ENCODE assay signal across 8 cellular contexts in genomic region chr14:60249321-60250251, GRCh38. TPM values are rescaled to one million over a fixed set of nuclear protein-coding genes. Genes with fewer than 3 reads are reported as not detected.
DNase-seq lines count a peak whose midpoint lies in the region; ATAC-seq and TF ChIP-seq lines count a peak whose summit lies in the region.

No MANE protein-coding gene starts in this region.

- no peaks in the 10 kb centered on the region for H3K27me3 Mint-ChIP-seq in activated CD4-positive, alpha-beta memory T cell treated with anti-CD3 and anti-CD28 coated beads, Interleukin-2, amount 10 ng/mL, durations not matched to agents 7 days and 5 days

- H3K4me1 Mint-ChIP-seq in activated CD4-positive, alpha-beta memory T cell treated with anti-CD3 and anti-CD28 coated beads, Interleukin-2, amount 10 ng/mL, durations not matched to agents 7 days and 5 days: peaks cover 48% of the 10 kb centered on the region

- H3K27ac ChIP-seq in lung (ENCODE audit: low read depth in 1 of 2, low read length in 1 of 2): peak overlapping the region; percentile 96 to 99

- H3K27ac Mint-ChIP-seq in activated CD4-positive, alpha-beta memory T cell treated with anti-CD3 and anti-CD28 coated beads, Interleukin-2, amount 10 ng/mL, durations not matched to agents 7 days and 5 days: peak overlapping the region; percentile 58

- H3K9me3 ChIP-seq in lung (ENCODE audit: control insufficient read depth in 2 of 2, insufficient read depth in 1 of 2, low read length in 1 of 2): no peaks in the 10 kb centered on the region

- H3K4me3 Mint-ChIP-seq in activated CD4-positive, alpha-beta memory T cell treated with anti-CD3 and anti-CD28 coated beads, Interleukin-2, amount 10 ng/mL, durations not matched to agents 7 days and 5 days: peak overlapping the region; percentile 87

- H3K36me3 ChIP-seq in lung (ENCODE audit: control insufficient read depth in 2 of 2, insufficient read depth in 2 of 2, low read length in 2 of 2): no peaks in the 10 kb centered on the region

- TF ChIP-seq CTCF in lung (IDR thresholded peaks at IDR 0.05; ENCODE audit: control extremely low read depth, extremely low read depth): no peak

- H3K4me1 ChIP-seq in lung (ENCODE audit: control insufficient read depth in 2 of 2, insufficient read depth in 2 of 2, low read length in 2 of 2): peaks cover 0 to 9% of the 10 kb centered on the region in 2 donors

- peaks cover 17% of the 10 kb centered on the region for H3K36me3 Mint-ChIP-seq in activated CD4-positive, alpha-beta memory T cell treated with anti-CD3 and anti-CD28 coated beads, Interleukin-2, amount 10 ng/mL, durations not matched to agents 7 days and 5 days (ENCODE audit: low read depth)

- DNase-seq in AG08395 (ENCODE audit: low spot score) (peak; percentile 78), NCI-H524 treated with DMSO at 0.1 percent for 48 hours (lab: John Stamatoyannopoulos, UW) (peak; percentile 17), lung (ENCODE audit: low spot score) (peak; percentile 71)
- DNase-seq in activated CD4-positive, alpha-beta memory T cell treated with anti-CD3 and anti-CD28 coated beads, Interleukin-2, amount 10 ng/mL, durations not matched to agents 7 days and 5 days: peak; percentile 75
- peak; percentile 53 for DNase-seq in effector CD4-positive, alpha-beta T cell
- DNase-seq in stimulated activated CD4-positive, alpha-beta T cell treated with anti-CD3 and anti-CD28 coated beads, TNF-alpha, amount 100 ng/mL, for 4 hours (ENCODE audit: low read depth in 3 of 3): peak; percentile 45 to 52 (median 49)

- 0 to 1% methylated on average over 53 to 107 of the region's 107 CpGs for WGBS in lung, 2 donors

- H3K27me3 ChIP-seq in lung (ENCODE audit: control insufficient read depth, insufficient read depth): no peaks in the 10 kb centered on the region

- POLR2A ChIA-PET in activated CD4-positive, alpha-beta memory T cell treated with anti-CD3 and anti-CD28 coated beads, Interleukin-2, amount 10 ng/mL, durations not matched to agents 7 days and 5 days (lab: Charles Lee): interaction anchor here (0.5 to 2.7 kb wide), 41 partner anchors 10 to 1822 kb away, joined by 3 to 62 read pairs (median 3); partner anchors contain the start of genes DHRS7, JKAMP, KIAA0586 and L3HYPDH

- no peaks in the 10 kb centered on the region for H3K9me3 Mint-ChIP-seq in activated CD4-positive, alpha-beta memory T cell treated with anti-CD3 and anti-CD28 coated beads, Interleukin-2, amount 10 ng/mL, durations not matched to agents 7 days and 5 days

- peak overlapping the region; percentile 70 for H3K4me3 ChIP-seq in lung

- ATAC-seq in GM18907 (IDR thresholded peaks at IDR 0.05; ENCODE audit: unreplicated experiment): peak; percentile 35
- peak; percentile 35 for ATAC-seq in HG03135 (IDR thresholded peaks at IDR 0.05; ENCODE audit: unreplicated experiment)
- ATAC-seq in lung (ENCODE audit: insufficient read depth, low FRiP score): peak; percentile 24

- CTCF ChIA-PET in activated CD4-positive, alpha-beta memory T cell treated with anti-CD3 and anti-CD28 coated beads, Interleukin-2, amount 10 ng/mL, durations not matched to agents 7 days and 5 days (lab: Charles Lee): interaction anchor here (0.6 to 3.3 kb wide), 11 partner anchors 11 to 284 kb away, joined by 3 to 20 read pairs (median 5); partner anchors contain the start of genes DHRS7 and PCNX4

RNA-seq across cellular contexts. Expression of gene PPM1A, which starts 0.6 kb away (rescaled TPM):
- 10 to 100 TPM; 54.5 to 55.2 TPM for total RNA-seq in activated CD4-positive, alpha-beta memory T cell treated with anti-CD3 and anti-CD28 coated beads, Interleukin-2, amount 10 ng/mL, durations not matched to agents 7 days and 5 days
- total RNA-seq in lung: 10 to 100 TPM; 41.9 to 61.5 TPM
- polyA plus RNA-seq in lung: 10 to 100 TPM; 21.4 to 25.3 TPM

Comparison
In these comparisons a context has a peak if more than half of its experiments do, and no peak if none do; other contexts are left out.
1. Peak in every context shown above with its lines: DNase-seq, ATAC-seq, H3K4me3 ChIP-seq and H3K27ac ChIP-seq.
2. DNase-seq: peak in every context shown above with its lines; median percentile 78 in AG08395; 75 in activated CD4-positive, alpha-beta memory T cell treated with anti-CD3 and anti-CD28 coated beads, Interleukin-2, amount 10 ng/mL, durations not matched to agents 7 days and 5 days; 71 in lung; 53 in effector CD4-positive, alpha-beta T cell; 49 in stimulated activated CD4-positive, alpha-beta T cell treated with anti-CD3 and anti-CD28 coated beads, TNF-alpha, amount 100 ng/mL, for 4 hours; 17 in NCI-H524 treated with DMSO at 0.1 percent for 48 hours.